In genomic region chr9:95588724-95589282, GRCh38 we compare ENCODE assay signal across 17 cellular contexts.
"Had no signal": no experiment of that assay in that cellular context is flagged by ENCODE, and none has a peak within 500 bp of the region (broad histone marks: within the 10 kb centered on the region; RNA-seq: fewer than 3 reads in every experiment).

No MANE protein-coding gene starts in this region.

- H3K4me1 ChIP-seq: parathyroid adenoma, spleen had no signal

- H3K9ac ChIP-seq: parathyroid adenoma had no signal

- DNase-seq: activated CD4-positive, alpha-beta T cell treated with anti-CD3 and anti-CD28 coated beads for 4 hours; activated CD4-positive, alpha-beta T cell treated with anti-CD3 and anti-CD28 coated beads, Interleukin-2, amount 50 U/mL, for 48 hours; activated CD4-positive, CD25-positive, alpha-beta regulatory T cell; activated CD8-positive, alpha-beta memory T cell treated with anti-CD3 and anti-CD28 coated beads, Interleukin-2, amount 50 U/mL, for 48 hours; activated naive CD4-positive, alpha-beta T cell treated with anti-CD3 and anti-CD28 coated beads for 36 hours; activated T-cell treated with anti-CD3 and anti-CD28 coated beads, Interleukin-2, amount 50 U/mL, for 4 hours; cerebellar nuclear complex; cortex of kidney; erythroblast; foreskin fibroblast; kidney; spleen; stimulated activated CD4-positive, alpha-beta T cell treated with anti-CD3 and anti-CD28 coated beads, Interleukin-4, amount 100 ng/mL, for 1 hour; stimulated activated naive CD8-positive, alpha-beta T cell treated with anti-CD3 and anti-CD28 coated beads, Interleukin-15, Interleukin-2, amounts not matched to agents 100 U/mL and 50 U/mL, for 24 hours; SW 1271; T-helper 17 cell had no signal

- H3K4me3 ChIP-seq: spleen had no signal

- H3K27me3 ChIP-seq: spleen had no signal

- H3K36me3 ChIP-seq: spleen had no signal

- H3K9me3 ChIP-seq: spleen had no signal

- ATAC-seq: activated T-cell treated with anti-CD3 and anti-CD28 coated beads, Interleukin-2, amount 50 U/mL, for 4 hours; stimulated activated naive CD8-positive, alpha-beta T cell treated with anti-CD3 and anti-CD28 coated beads, Interleukin-15, Interleukin-2, amounts not matched to agents 100 U/mL and 50 U/mL, for 24 hours; T-helper 17 cell had no signal

- H2AFZ ChIP-seq: parathyroid adenoma had no signal

- H3K27ac ChIP-seq: parathyroid adenoma, spleen had no signal
